Comparison of ENCODE assay signal across 30 cellular contexts in the genomic region with DNA sequence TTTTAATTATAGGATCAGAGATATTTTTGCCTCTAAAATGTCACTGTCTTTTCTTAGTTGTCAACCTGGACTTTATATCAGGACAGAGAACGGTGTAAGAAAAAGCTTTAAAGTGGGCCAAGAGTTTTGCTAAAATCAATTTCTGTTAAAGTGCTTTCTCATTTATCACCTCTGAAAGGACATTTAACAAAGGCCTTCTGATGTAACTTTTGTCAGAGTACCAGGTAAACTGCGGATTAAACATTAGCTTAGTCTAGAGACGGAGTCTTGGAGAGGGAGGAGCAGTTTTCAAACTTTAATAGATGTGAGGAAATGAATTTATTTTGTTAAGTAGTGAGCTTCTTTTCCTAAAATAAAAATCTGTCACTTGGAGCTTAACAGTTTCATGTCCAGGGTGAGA. TPM values are rescaled to one million over a fixed set of nuclear protein-coding genes. Genes with fewer than 3 reads are reported as not detected.
"Had no signal": no experiment of that assay in that cellular context is flagged by ENCODE, and none has a peak within 500 bp of the region (broad histone marks: within the 10 kb centered on the region; RNA-seq: fewer than 3 reads in every experiment).

No MANE protein-coding gene starts in this region.

- H3K4me1 ChIP-seq: esophagus muscularis mucosa, foreskin keratinocyte, heart right ventricle, left ventricle myocardium inferior, parathyroid adenoma, testis, transverse colon had no signal

- H3K4me3 ChIP-seq: esophagus muscularis mucosa, heart right ventricle, left ventricle myocardium inferior, skin epidermis, testis, transverse colon had no signal

- DNase-seq: activated CD4-positive, alpha-beta memory T cell treated with anti-CD3 and anti-CD28 coated beads for 36 hours; activated CD4-positive, alpha-beta T cell treated with anti-CD3 and anti-CD28 coated beads for 48 hours; activated CD8-positive, alpha-beta memory T cell treated with anti-CD3 and anti-CD28 coated beads, Interleukin-2, amount 50 U/mL, for 4 hours; activated effector memory CD4-positive, alpha-beta T cell treated with anti-CD3 and anti-CD28 coated beads, Interleukin-2, amount 50 U/mL, for 16 hours; activated naive CD4-positive, alpha-beta T cell treated with anti-CD3 and anti-CD28 coated beads, Interleukin-2, amount 10 ng/mL, durations not matched to agents 7 days and 5 days; activated naive CD8-positive, alpha-beta T cell treated with anti-CD3 and anti-CD28 coated beads, Interleukin-2, amount 50 U/mL, for 24 hours; activated T-cell treated with anti-CD3 and anti-CD28 coated beads, Interleukin-2, amount 50 U/mL, for 1 hour; endodermal cell; foreskin keratinocyte; heart right ventricle; kidney glomerular epithelial cell; left ventricle myocardium inferior; stimulated activated CD4-positive, alpha-beta T cell treated with anti-CD3 and anti-CD28 coated beads, Interleukin-12 subunit alpha, Interleukin-12 subunit beta, amount 100 ng/mL, for 4 hours; stimulated activated CD4-positive, alpha-beta T cell treated with anti-CD3 and anti-CD28 coated beads, Interleukin-4, amount 100 ng/mL, for 1 hour; stimulated activated naive CD8-positive, alpha-beta T cell treated with anti-CD3 and anti-CD28 coated beads, Interleukin-15, Interleukin-2, amounts not matched to agents 100 U/mL and 50 U/mL, for 24 hours; SW 1271; T-helper 9 cell; testis; transverse colon; WERI-Rb-1 had no signal

- H3K36me3 Mint-ChIP-seq: activated CD4-positive, alpha-beta memory T cell treated with anti-CD3 and anti-CD28 coated beads for 36 hours; activated naive CD4-positive, alpha-beta T cell treated with anti-CD3 and anti-CD28 coated beads, Interleukin-2, amount 10 ng/mL, durations not matched to agents 7 days and 5 days had no signal

- H3K4me3 Mint-ChIP-seq: activated CD4-positive, alpha-beta memory T cell treated with anti-CD3 and anti-CD28 coated beads for 36 hours; activated naive CD4-positive, alpha-beta T cell treated with anti-CD3 and anti-CD28 coated beads, Interleukin-2, amount 10 ng/mL, durations not matched to agents 7 days and 5 days; activated naive CD8-positive, alpha-beta T cell treated with anti-CD3 and anti-CD28 coated beads, Interleukin-2, amount 50 U/mL, for 24 hours; activated T-helper 1 cell treated with anti-CD3 and anti-CD28 coated beads, Interleukin-12 subunit alpha, Interleukin-12 subunit beta, Interleukin-2, Interleukin-4 antibody, amounts not matched to agents 30 ng/mL and 10 ng/mL and 1 ng/mL, durations not matched to agents 14 hours and 24 hours and 36 hours; central memory CD8-positive, alpha-beta T cell; dendritic cell treated with granulocyte-macrophage colony-stimulating factor and Interleukin-4, amounts not matched to agents 40 ng/mL and 50 ng/mL, for 4 days; endodermal cell; T-helper 1 cell treated with Interleukin-12 subunit alpha and Interleukin-12 subunit beta and Interleukin-4 antibody, amounts not matched to agents 30 μg/mL and 1 μg/mL, for 36 hours had no signal

- H3K27ac Mint-ChIP-seq: activated CD4-positive, alpha-beta memory T cell treated with anti-CD3 and anti-CD28 coated beads for 36 hours; activated naive CD4-positive, alpha-beta T cell treated with anti-CD3 and anti-CD28 coated beads, Interleukin-2, amount 10 ng/mL, durations not matched to agents 7 days and 5 days; activated naive CD8-positive, alpha-beta T cell treated with anti-CD3 and anti-CD28 coated beads, Interleukin-2, amount 50 U/mL, for 24 hours; activated T-helper 1 cell treated with anti-CD3 and anti-CD28 coated beads, Interleukin-12 subunit alpha, Interleukin-12 subunit beta, Interleukin-2, Interleukin-4 antibody, amounts not matched to agents 30 ng/mL and 10 ng/mL and 1 ng/mL, durations not matched to agents 14 hours and 24 hours and 36 hours; dendritic cell treated with granulocyte-macrophage colony-stimulating factor and Interleukin-4, amounts not matched to agents 40 ng/mL and 50 ng/mL, for 4 days; endodermal cell; T-helper 1 cell treated with Interleukin-12 subunit alpha and Interleukin-12 subunit beta and Interleukin-4 antibody, amounts not matched to agents 30 μg/mL and 1 μg/mL, for 36 hours had no signal

- H3K9me3 Mint-ChIP-seq: activated CD4-positive, alpha-beta memory T cell treated with anti-CD3 and anti-CD28 coated beads for 36 hours; activated naive CD4-positive, alpha-beta T cell treated with anti-CD3 and anti-CD28 coated beads, Interleukin-2, amount 10 ng/mL, durations not matched to agents 7 days and 5 days; activated naive CD8-positive, alpha-beta T cell treated with anti-CD3 and anti-CD28 coated beads, Interleukin-2, amount 50 U/mL, for 24 hours; activated T-helper 1 cell treated with anti-CD3 and anti-CD28 coated beads, Interleukin-12 subunit alpha, Interleukin-12 subunit beta, Interleukin-2, Interleukin-4 antibody, amounts not matched to agents 30 ng/mL and 10 ng/mL and 1 ng/mL, durations not matched to agents 14 hours and 24 hours and 36 hours; central memory CD8-positive, alpha-beta T cell; dendritic cell treated with granulocyte-macrophage colony-stimulating factor and Interleukin-4, amounts not matched to agents 40 ng/mL and 50 ng/mL, for 4 days; T-helper 1 cell treated with Interleukin-12 subunit alpha and Interleukin-12 subunit beta and Interleukin-4 antibody, amounts not matched to agents 30 μg/mL and 1 μg/mL, for 36 hours had no signal

- H3K4me1 Mint-ChIP-seq: activated naive CD4-positive, alpha-beta T cell treated with anti-CD3 and anti-CD28 coated beads, Interleukin-2, amount 10 ng/mL, durations not matched to agents 7 days and 5 days; central memory CD8-positive, alpha-beta T cell had no signal

- H3K27me3 ChIP-seq: esophagus muscularis mucosa, testis, transverse colon had no signal

- H3K9me3 ChIP-seq: esophagus muscularis mucosa, testis, transverse colon had no signal

- ATAC-seq: activated CD4-positive, CD25-positive, alpha-beta regulatory T cell treated with anti-CD3 and anti-CD28 coated beads, Interleukin-2, amount 50 U/mL, for 24 hours; activated naive CD8-positive, alpha-beta T cell treated with anti-CD3 and anti-CD28 coated beads, Interleukin-2, amount 50 U/mL, for 24 hours; foreskin keratinocyte; heart right ventricle; sciatic nerve; stimulated activated naive CD8-positive, alpha-beta T cell treated with anti-CD3 and anti-CD28 coated beads, Interleukin-15, Interleukin-2, amounts not matched to agents 100 U/mL and 50 U/mL, for 24 hours had no signal

- H3K27me3 Mint-ChIP-seq: dendritic cell treated with granulocyte-macrophage colony-stimulating factor and Interleukin-4, amounts not matched to agents 40 ng/mL and 50 ng/mL, for 4 days had no signal

- H3K36me3 ChIP-seq: esophagus muscularis mucosa, heart right ventricle, left ventricle myocardium inferior, transverse colon, WERI-Rb-1 had no signal

- H3K27ac ChIP-seq: esophagus muscularis mucosa, foreskin keratinocyte, heart right ventricle, left ventricle myocardium inferior, parathyroid adenoma, skin epidermis, testis, transverse colon, WERI-Rb-1 had no signal

RNA-seq across cellular contexts. Expression of a gene that starts 33.7 kb away (rescaled TPM):
- total RNA-seq: activated CD4-positive, alpha-beta memory T cell treated with anti-CD3 and anti-CD28 coated beads for 36 hours; activated CD8-positive, alpha-beta memory T cell treated with anti-CD3 and anti-CD28 coated beads for 36 hours; activated T-helper 1 cell treated with anti-CD3 and anti-CD28 coated beads, Interleukin-12 subunit alpha, Interleukin-12 subunit beta, Interleukin-2, Interleukin-4 antibody, amounts not matched to agents 30 ng/mL and 10 ng/mL and 1 ng/mL, durations not matched to agents 14 hours and 24 hours and 36 hours had no signal
